ENCODE assay signal across 30 cellular contexts in the genomic region with DNA sequence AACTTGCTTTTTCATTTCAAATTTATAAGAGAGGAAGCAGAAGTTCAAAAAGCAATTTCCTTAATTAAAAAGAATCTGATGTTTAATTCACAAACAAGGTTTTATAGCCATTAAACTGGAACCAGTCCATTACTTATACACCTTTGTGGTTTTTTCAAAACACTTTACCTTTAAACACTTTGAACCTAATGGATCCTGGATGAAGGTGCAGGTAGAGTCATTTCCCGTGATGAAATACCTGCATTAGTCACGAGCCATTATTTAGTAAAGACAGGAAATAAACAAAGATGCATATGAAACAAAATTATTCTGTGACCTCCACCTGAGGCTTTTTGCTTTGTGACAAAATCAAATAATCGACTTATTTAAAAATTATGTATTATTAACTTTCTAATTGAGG.
"Had no signal": no experiment of that assay in that cellular context is flagged by ENCODE, and none has a peak within 500 bp of the region (broad histone marks: within the 10 kb centered on the region; RNA-seq: fewer than 3 reads in every experiment).

No MANE protein-coding gene starts in this region.

- H3K27me3 ChIP-seq: adrenal gland, body of pancreas, esophagus muscularis mucosa, heart right ventricle, left lung, neural progenitor cell, right lobe of liver, testis, transverse colon had no signal

- H3K9me3 ChIP-seq: adrenal gland, body of pancreas, esophagus muscularis mucosa, left lung, lower lobe of right lung, right lobe of liver, testis, transverse colon had no signal

- H3K4me3 ChIP-seq: adrenal gland, body of pancreas, esophagus muscularis mucosa, heart right ventricle, left lung, lower lobe of right lung, neural progenitor cell, right lobe of liver, testis, transverse colon had no signal

- H3K4me1 ChIP-seq: body of pancreas, left lung, lower lobe of right lung, neural progenitor cell, right lobe of liver, transverse colon had no signal

- H3K27ac ChIP-seq: adrenal gland, body of pancreas, esophagus muscularis mucosa, heart right ventricle, left lung, lower lobe of right lung, neural progenitor cell, right lobe of liver, testis, transverse colon, WERI-Rb-1 had no signal

- DNase-seq: activated CD4-positive, alpha-beta T cell treated with anti-CD3 and anti-CD28 coated beads for 48 hours; activated CD4-positive, alpha-beta T cell treated with anti-CD3 and anti-CD28 coated beads, Interleukin-2, amount 50 U/mL, for 48 hours; activated CD8-positive, alpha-beta memory T cell treated with anti-CD3 and anti-CD28 coated beads for 24 hours; activated effector memory CD4-positive, alpha-beta T cell treated with anti-CD3 and anti-CD28 coated beads, Interleukin-2, amount 50 U/mL, for 16 hours; activated naive CD4-positive, alpha-beta T cell treated with anti-CD3 and anti-CD28 coated beads for 36 hours; activated naive CD8-positive, alpha-beta T cell treated with anti-CD3 and anti-CD28 coated beads for 36 hours; adrenal gland; aorta; body of pancreas; caudate nucleus; cortex of kidney; effector memory CD8-positive, alpha-beta T cell; foreskin melanocyte; heart right ventricle; kidney glomerular epithelial cell; left lung; lower lobe of right lung; natural killer cell; posterior cingulate gyrus; right lobe of liver; stimulated activated CD4-positive, alpha-beta T cell treated with anti-CD3 and anti-CD28 coated beads, Interleukin-2, amount 100 ng/mL, for 48 hours; stimulated activated naive CD4-positive, alpha-beta T cell treated with Interleukin-2 at 50 U/mL for 16 hours; T1000; testis; transverse colon; WERI-Rb-1 had no signal

- H3K36me3 ChIP-seq: adrenal gland, esophagus muscularis mucosa, heart right ventricle, left lung, lower lobe of right lung, neural progenitor cell, right lobe of liver, transverse colon, WERI-Rb-1 had no signal

- FAIRE-seq: urothelium cell line had no signal

- ATAC-seq: activated CD4-positive, CD25-positive, alpha-beta regulatory T cell treated with anti-CD3 and anti-CD28 coated beads, Interleukin-2, amount 50 U/mL, for 24 hours; body of pancreas; effector memory CD8-positive, alpha-beta T cell; heart right ventricle; left lung; lower lobe of right lung; natural killer cell; right lobe of liver had no signal
